18 cellular contexts compared by ENCODE assay signal in the genomic region with DNA sequence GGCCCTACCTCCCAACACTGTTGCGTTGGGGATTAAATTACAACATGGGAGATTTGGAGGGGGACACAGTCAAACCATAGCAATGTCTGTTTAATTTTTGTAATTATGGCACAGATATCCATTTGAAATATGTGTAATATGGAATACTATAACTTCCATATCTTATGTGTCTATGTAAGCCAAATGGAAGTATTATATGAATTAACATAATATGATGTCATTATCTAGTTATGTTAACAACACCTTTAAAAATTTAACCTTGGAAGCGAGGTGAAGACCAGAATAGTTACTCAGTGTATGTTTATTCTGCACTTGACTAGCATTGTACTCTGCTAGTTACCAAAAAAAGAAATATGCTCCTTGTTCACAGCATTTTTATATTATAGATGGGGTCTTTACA. TPM values are rescaled to one million over a fixed set of nuclear protein-coding genes. Genes with fewer than 3 reads are reported as not detected.
A peak's percentile ranks its signal among the peaks of the same experiment; 100 is the strongest.
DNase-seq lines count a peak whose midpoint lies in the region; ATAC-seq, FAIRE-seq and TF ChIP-seq lines count a peak whose summit lies in the region.
"Had no signal": no experiment of that assay in that cellular context is flagged by ENCODE, and none has a peak within 500 bp of the region (broad histone marks: within the 10 kb centered on the region; RNA-seq: fewer than 3 reads in every experiment).

No MANE protein-coding gene starts in this region.

- no peak for DNase-seq in HepG2 (ENCODE audit: low spot score)
- DNase-seq in right lobe of liver = no peak
- DNase-seq in adrenal gland = no peak
- DNase-seq in hepatic stellate cell (ENCODE audit: low spot score) = no peak
- DNase-seq in NCI-H526 treated with DMSO at 0.1 percent for 48 hours (lab: John Stamatoyannopoulos, UW) = no peak
- DNase-seq in NCI-H2029 treated with DMSO at 0.1 percent for 48 hours (lab: John Stamatoyannopoulos, UW) = no peak
- DNase-seq: DMS79; GOT3; MG63; NCI-H1092 treated with DMSO at 0.1 percent for 48 hours; NCI-H2227 treated with DMSO at 0.1 percent for 48 hours; NCI-H524 treated with DMSO at 0.1 percent for 48 hours; NK-92 treated with Interleukin-12 subunit alpha and Interleukin-12 subunit beta, amount 100 ng/mL, for 24 hours; PC-3 had no signal

- TF ChIP-seq EP300 in HepG2 (IDR thresholded peaks at IDR 0.05; ENCODE audit: low read depth in 2 of 2, low read length in 2 of 2) (no peak), HepG2 (CRISPR knock-in tag; IDR thresholded peaks at IDR 0.05; ENCODE audit: borderline replicate concordance) (no peak), neural cell (conservative IDR thresholded peaks at IDR 0.05; ENCODE audit: poor library complexity, severe bottlenecking) (no peak)

- POLR2A ChIA-PET in HepG2 (lab: Yijun Ruan, JAX) = no interaction called here
- POLR2A ChIA-PET in HEK293 (lab: Yijun Ruan, JAX) = no interaction called here

- no peak for ATAC-seq in HepG2
- no peak for ATAC-seq in right lobe of liver
- ATAC-seq: PC-3 had no signal

- no peak overlapping the region for H3K27ac ChIP-seq in HepG2 (ENCODE audit: extremely low read length, insufficient read depth, low read length)
- no peak overlapping the region for H3K27ac ChIP-seq in right lobe of liver
- H3K27ac ChIP-seq in HEK293 (ENCODE audit: extremely low read depth, low read depth, low read length) = no peak overlapping the region
- H3K27ac ChIP-seq in adrenal gland = peak overlapping the region in 3 of 5 donors; percentile 4 to 45 (median 16)
- H3K27ac ChIP-seq in neural cell (ENCODE audit: low read length) = no peak overlapping the region
- H3K27ac ChIP-seq: KMS-11, SJSA1 had no signal

- H3K4me1 ChIP-seq in HepG2 (ENCODE audit: insufficient read depth, low read length) = peaks cover 31% of the 10 kb centered on the region
- H3K4me1 ChIP-seq in right lobe of liver = peaks cover 0 to 10% (median 0%) of the 10 kb centered on the region in 4 donors
- no peaks in the 10 kb centered on the region for H3K4me1 ChIP-seq in HEK293 (ENCODE audit: control insufficient read depth, insufficient read depth, low read length)
- peaks cover 31 to 75% of the 10 kb centered on the region in 2 donors for H3K4me1 ChIP-seq in adrenal gland (replicated peaks in 1 of 2)
- H3K4me1 ChIP-seq: SJSA1 had no signal

- H2AFZ ChIP-seq in HepG2 (ENCODE audit: low read length) (no peak overlapping the region), neural cell (ENCODE audit: low read depth, low read length) (no peak overlapping the region)

- CTCF ChIA-PET in HepG2 (lab: Yijun Ruan, JAX; ENCODE audit: low intra/inter-chr PET ratio, low total read pairs) = no interaction called here
- CTCF ChIA-PET in HEK293 (lab: Yijun Ruan, JAX) = interaction anchor here (0.7 to 1.0 kb wide), 2 partner anchors 13 to 381 kb away, joined by 4 to 6 read pairs; no protein-coding TSS in a partner anchor

- H3K4me2 ChIP-seq in HepG2 (ENCODE audit: low read depth, low read length) (no peak overlapping the region), neural cell (ENCODE audit: low read length) (no peak overlapping the region)
- H3K4me2 ChIP-seq: KMS-11 had no signal

- H3F3A ChIP-seq in neural cell (ENCODE audit: insufficient read depth, low read length, poor library complexity, severe bottlenecking) = no peaks in the 10 kb centered on the region

- H3K9ac ChIP-seq in HepG2 (ENCODE audit: insufficient read depth, low read depth, low read length) (no peak overlapping the region), neural cell (ENCODE audit: low read length) (no peak overlapping the region)
- H3K9ac ChIP-seq: KMS-11 had no signal

- no peaks in the 10 kb centered on the region; a peak in 1 of 5 replicates for H3K27me3 ChIP-seq in HepG2 (ENCODE audit: control insufficient read depth in 1 of 2, insufficient read depth in 2 of 2, low read length in 2 of 2)
- H3K27me3 ChIP-seq in right lobe of liver = no peaks in the 10 kb centered on the region
- no peaks in the 10 kb centered on the region for H3K27me3 ChIP-seq in adrenal gland
- no peaks in the 10 kb centered on the region for H3K27me3 ChIP-seq in neural cell (ENCODE audit: insufficient read depth, low read depth, low read length)
- H3K27me3 ChIP-seq: MG63, SJSA1 had no signal

- H3K4me3 ChIP-seq in HepG2 (replicated peaks in 1 of 3; ENCODE audit: insufficient read depth in 1 of 3, low read depth in 2 of 3, low read length in 3 of 3) = no peak overlapping the region
- no peak overlapping the region for H3K4me3 ChIP-seq in right lobe of liver
- no peak overlapping the region for H3K4me3 ChIP-seq in HEK293 (ENCODE audit: low read depth, low read length)
- no peak overlapping the region for H3K4me3 ChIP-seq in adrenal gland
- H3K4me3 ChIP-seq in neural cell (ENCODE audit: low read length) = peak overlapping the region; percentile 90
- H3K4me3 ChIP-seq: MG63, SJSA1 had no signal

- FAIRE-seq in HepG2 (lab: Jason Lieb, UNC) = no peak

- H4K20me1 ChIP-seq in HepG2 (ENCODE audit: insufficient read depth, low read length) = peaks cover 25% of the 10 kb centered on the region
- H4K20me1 ChIP-seq in neural cell (ENCODE audit: insufficient read depth) = peaks cover 12% of the 10 kb centered on the region

- no peak for TF ChIP-seq POLR2A in HepG2 (IDR thresholded peaks at IDR 0.05; ENCODE audit: insufficient read depth in 1 of 2, low read depth in 2 of 2, low read length in 2 of 2)
- TF ChIP-seq POLR2A in right lobe of liver (IDR thresholded peaks at IDR 0.05) = no peak
- no peak for TF ChIP-seq POLR2A in adrenal gland (IDR thresholded peaks at IDR 0.05)

- H3K36me3 ChIP-seq in HepG2 (replicated peaks in 1 of 2; ENCODE audit: control insufficient read depth in 1 of 2, insufficient read depth in 2 of 2, low read length in 2 of 2) (peaks cover 7 to 47% of the 10 kb centered on the region in 2 experiments), right lobe of liver (peaks cover 0 to 24% (median 2%) of the 10 kb centered on the region in 4 donors), HEK293 (ENCODE audit: control insufficient read depth in 2 of 2, insufficient read depth in 1 of 2, low read length in 2 of 2) (peaks cover 3 to 63% of the 10 kb centered on the region in 2 experiments), adrenal gland (replicated peaks in 1 of 2) (peaks cover 0 to 30% of the 10 kb centered on the region in 2 donors), neural cell (ENCODE audit: insufficient read depth, low read length) (peaks cover 19% of the 10 kb centered on the region)

- WGBS in HepG2 (ENCODE audit: low lambda C conversion rate) = 96% methylated on average over 2 of the region's 2 CpGs
- WGBS in right lobe of liver (ENCODE audit: insufficient coverage, low coverage, low lambda C conversion rate, missing lambda C conversion rate) = 97% methylated on average over 2 of the region's 2 CpGs
- 53 to 59% (median 57%) methylated on average over 2 of the region's 2 CpGs for WGBS in adrenal gland, 4 donors

- H3K79me2 ChIP-seq in HepG2 (ENCODE audit: insufficient read depth, low read length) = peaks cover 64% of the 10 kb centered on the region
- H3K79me2 ChIP-seq in neural cell (replicated peaks; ENCODE audit: insufficient read depth, low read length) = peaks cover 84% of the 10 kb centered on the region

- no TSS peak for BruUV-seq in HepG2 (replicated peaks; lab: Mats Ljungman, UMichigan)

- H3K9me3 ChIP-seq in HepG2 (ENCODE audit: low read length) (no peaks in the 10 kb centered on the region), right lobe of liver (no peaks in the 10 kb centered on the region), HEK293 (ENCODE audit: control insufficient read depth, insufficient read depth, low read depth, low read length) (no peaks in the 10 kb centered on the region), adrenal gland (replicated peaks in 1 of 3) (no peaks in the 10 kb centered on the region), neural cell (ENCODE audit: low read length) (no peaks in the 10 kb centered on the region)
- H3K9me3 ChIP-seq: MG63, SJSA1 had no signal

- in situ Hi-C loops in HepG2 (cut with HindIII; ENCODE audit: extremely low pct_ligation_motif_present, low pct_unique_long_range_greater_than_20kb) = loop anchor here (10.0 to 25.0 kb wide), 2 partner anchors 333 to 1595 kb away; a partner anchor contains a TSS

- TF ChIP-seq CTCF in HepG2 (CRISPR knock-in tag; IDR thresholded peaks at IDR 0.05) = no peak
- no peak for TF ChIP-seq CTCF in right lobe of liver (IDR thresholded peaks at IDR 0.05)
- TF ChIP-seq CTCF in HEK293 (tag by site-specific recombination; IDR thresholded peaks at IDR 0.05) = no peak
- no peak for TF ChIP-seq CTCF in adrenal gland (IDR thresholded peaks at IDR 0.05)
- TF ChIP-seq CTCF in neural cell (IDR thresholded peaks at IDR 0.05; ENCODE audit: poor library complexity, severe bottlenecking) = no peak

- intact Hi-C loops in HepG2 (cut with micrococcal nuclease; ENCODE audit: unreplicated experiment) = loop anchor here (10.0 kb wide), 3 partner anchors 183 to 333 kb away; a partner anchor contains a TSS
- intact Hi-C loops in right lobe of liver (cut with DNase I) = no loop called here
- intact Hi-C loops in adrenal gland (cut with DNase I) = no loop called here

- TF ChIP-seq RAD21 in HepG2 (CRISPR knock-in tag; IDR thresholded peaks at IDR 0.05) (no peak), neural cell (conservative IDR thresholded peaks at IDR 0.05) (no peak)

- H3K9me2 ChIP-seq in neural cell (ENCODE audit: insufficient read depth, low read length) = no peaks in the 10 kb centered on the region

RNA-seq across cellular contexts. Expression of a gene that starts 4.3 kb away (rescaled TPM):
- total RNA-seq in HepG2 (2016; rRNA removed; fragmentation: Illumina TruSeq; extraction: Trizol) (37.5 and 58.4 TPM in 2 replicates), right lobe of liver (10 to 100 TPM in 5 of 6 experiments, 1 to 10 TPM in 1; 7.8 to 24.1 (median 16.7) TPM), adrenal gland (10 to 100 TPM; 35.5 to 67.9 (median 59.9) TPM)
- total RNA-seq in HepG2 (2016; cell fraction: cytosol; rRNA removed; fragmentation: Illumina TruSeq; extraction: Trizol; ENCODE audit: low read depth) = 29.0 and 35.5 TPM in 2 replicates
- 38.0 and 56.3 TPM in 2 replicates for total RNA-seq in HepG2 (2016; cell fraction: insoluble cytoplasmic fraction; rRNA removed; fragmentation: Illumina TruSeq; extraction: Trizol)
- 12.5 and 14.0 TPM in 2 replicates for total RNA-seq in HepG2 (2016; cell fraction: membrane; rRNA removed; fragmentation: Illumina TruSeq; extraction: Trizol)
- 42.0 and 45.8 TPM in 2 replicates for total RNA-seq in HepG2 (2016; cell fraction: nucleus; rRNA removed; fragmentation: Illumina TruSeq; extraction: Trizol)
- polyA plus RNA-seq in HepG2 (2011; rRNA removed) (6.2 and 7.0 TPM in 2 replicates), adrenal gland (10 to 100 TPM; 13.8 to 55.0 (median 14.0) TPM), neural cell (49.2 and 52.7 TPM in 2 replicates)
- polyA plus RNA-seq in HepG2 (2011; cell fraction: cytosol; rRNA removed) = 3.0 and 5.2 TPM in 2 replicates
- polyA plus RNA-seq in HepG2 (2011; cell fraction: nucleus; rRNA removed) = 4.4 and 6.0 TPM in 2 replicates
- polyA plus RNA-seq in HepG2 (2012) = 24.5 and 30.4 TPM in 2 replicates
- polyA plus RNA-seq in HepG2 (2016; cell fraction: cytosol; fragmentation: Illumina TruSeq; extraction: Trizol; ENCODE audit: low read depth) = 0.99 and 1.5 TPM in 2 replicates
- 40.7 TPM in 2 replicates for polyA plus RNA-seq in HepG2 (2016; cell fraction: insoluble cytoplasmic fraction; fragmentation: Illumina TruSeq; extraction: Trizol; ENCODE audit: low read depth)
- polyA plus RNA-seq in HepG2 (2016; cell fraction: membrane; fragmentation: Illumina TruSeq; extraction: Trizol; ENCODE audit: low read depth) = 4.0 TPM in 2 replicates
- polyA plus RNA-seq in HepG2 (2016; cell fraction: nucleus; fragmentation: Illumina TruSeq; extraction: Trizol; ENCODE audit: insufficient read depth, low read depth) = 32.2 and 33.6 TPM in 2 replicates
- polyA minus RNA-seq in HepG2 (2011; rRNA and poly(A)+ RNA removed; ENCODE audit: low replicate concordance) = 11.1 TPM in 2 replicates
- 17.7 and 23.3 TPM in 2 replicates for polyA minus RNA-seq in HepG2 (2011; cell fraction: cytosol; rRNA and poly(A)+ RNA removed)
- polyA minus RNA-seq in HepG2 (2011; cell fraction: nucleus; rRNA and poly(A)+ RNA removed) = 53.3 and 63.0 TPM in 2 replicates
- polyA minus RNA-seq in neural cell = 104 and 127 TPM in 2 replicates

Comparison
In these comparisons a context has a peak if more than half of its experiments do, and no peak if none do; other contexts are left out.
1. H3K27ac ChIP-seq: peak in adrenal gland (3 of 5); none in HepG2 (single experiment), right lobe of liver (0 of 3), HEK293 (single experiment) and neural cell (single experiment).